In genomic region chr6:109062216-109062615, GRCh38 we compare ENCODE assay signal across 22 cellular contexts. TPM values are rescaled to one million over a fixed set of nuclear protein-coding genes. Genes with fewer than 3 reads are reported as not detected.
A peak's percentile ranks its signal among the peaks of the same experiment; 100 is the strongest.
DNase-seq lines count a peak whose midpoint lies in the region; ATAC-seq and TF ChIP-seq lines count a peak whose summit lies in the region.
"Had no signal": no experiment of that assay in that cellular context is flagged by ENCODE, and none has a peak within 500 bp of the region (broad histone marks: within the 10 kb centered on the region; RNA-seq: fewer than 3 reads in every experiment).

No MANE protein-coding gene starts in this region.

- intact Hi-C loops in left ventricle myocardium inferior (cut with micrococcal nuclease) = no loop called here
- intact Hi-C loops in cardiac septum (cut with DNase I) = loop anchor here (5.0 kb wide), 1 partner anchor 160 kb away; no protein-coding TSS in a partner anchor
- intact Hi-C loops in gastrocnemius medialis (cut with DNase I; ENCODE audit: low total_unique reads) = no loop called here
- intact Hi-C loops in head of caudate nucleus (cut with DNase I) = loop anchor here (10.0 kb wide), 1 partner anchor 47 kb away; no protein-coding TSS in a partner anchor

- in situ Hi-C loops in gastrocnemius medialis (cut with MboI; ENCODE audit: low sequenced_read_pairs in 4 of 4) = loop anchor here in 3 of 4 donors (10.0 to 25.0 kb wide), 3 partner anchors 57 to 157 kb away; no protein-coding TSS in a partner anchor

- no peak for TF ChIP-seq EP300 in gastroesophageal sphincter (IDR thresholded peaks at IDR 0.05)

- H3K4me1 ChIP-seq in left ventricle myocardium inferior = peaks cover 88% of the 10 kb centered on the region
- H3K4me1 ChIP-seq in gastroesophageal sphincter = peaks cover 16 to 84% (median 27%) of the 10 kb centered on the region in 3 donors
- peaks cover 80 to 96% of the 10 kb centered on the region in 2 donors for H3K4me1 ChIP-seq in gastrocnemius medialis

- H3K4me1 Mint-ChIP-seq in T-helper 17 cell = peaks cover 53% of the 10 kb centered on the region

- peak overlapping the region; percentile 5 for H3K4me3 Mint-ChIP-seq in T-helper 17 cell

- TF ChIP-seq POLR2A in gastroesophageal sphincter (IDR thresholded peaks at IDR 0.05) (no peak), gastrocnemius medialis (IDR thresholded peaks at IDR 0.05) (no peak)

- no peak overlapping the region for H3K4me3 ChIP-seq in left ventricle myocardium inferior
- no peak overlapping the region for H3K4me3 ChIP-seq in gastroesophageal sphincter
- no peak overlapping the region for H3K4me3 ChIP-seq in gastrocnemius medialis

- H3K27me3 ChIP-seq in left ventricle myocardium inferior (ENCODE audit: low read depth) (no peaks in the 10 kb centered on the region), gastroesophageal sphincter (no peaks in the 10 kb centered on the region), gastrocnemius medialis (no peaks in the 10 kb centered on the region)

- H3K27ac ChIP-seq in left ventricle myocardium inferior (replicated peaks) (peak overlapping the region; percentile 28), gastroesophageal sphincter (peak overlapping the region in 3 of 4 donors; percentile 3 to 24 (median 18)), gastrocnemius medialis (peak overlapping the region; percentile 14 to 78 (median 74))

- no peak for ATAC-seq in T-helper 17 cell
- no peak for ATAC-seq in gastroesophageal sphincter
- ATAC-seq in gastrocnemius medialis = peak; percentile 16 to 26
- ATAC-seq: HCT116 had no signal

- no peak for DNase-seq in left ventricle myocardium inferior
- DNase-seq in cardiac septum (ENCODE audit: low spot score) = no peak
- no peak for DNase-seq in T-helper 17 cell
- DNase-seq in gastrocnemius medialis = no peak
- no peak for DNase-seq in head of caudate nucleus
- DNase-seq in mesenteric fat pad (ENCODE audit: low spot score) = no peak
- no peak for DNase-seq in GF-D8 (lab: John Stamatoyannopoulos, UW)
- DNase-seq: 8988T, ACHN, Caco-2, EL, GDM1, NCI-H1092, NCI-H1417 treated with DMSO at 0.1 percent for 48 hours, NCI-H1694 treated with DMSO at 0.1 percent for 48 hours, NCI-H2081, NCI-H446, NCI-H524 treated with DMSO at 0.1 percent for 48 hours, NCI-H774, SK-N-SH had no signal

- TF ChIP-seq CTCF in left ventricle myocardium inferior (IDR thresholded peaks at IDR 0.05; ENCODE audit: borderline replicate concordance) = no peak
- no peak for TF ChIP-seq CTCF in gastroesophageal sphincter (IDR thresholded peaks at IDR 0.05)
- no peak for TF ChIP-seq CTCF in gastrocnemius medialis (IDR thresholded peaks at IDR 0.05 in 4 of 5, conservative IDR thresholded peaks at IDR 0.05 in 1 of 5)

- WGBS in gastroesophageal sphincter (ENCODE audit: low coverage in 1 of 2), 2 donors = 75 to 76% methylated on average over 5 of the region's 5 CpGs

- H3K9me3 ChIP-seq in left ventricle myocardium inferior (replicated peaks) (no peaks in the 10 kb centered on the region), T-helper 17 cell (ENCODE audit: control insufficient read depth, low read length, poor library complexity, severe bottlenecking) (no peaks in the 10 kb centered on the region), gastroesophageal sphincter (no peaks in the 10 kb centered on the region), gastrocnemius medialis (no peaks in the 10 kb centered on the region)
- H3K9me3 ChIP-seq: Caco-2, SK-N-SH had no signal

- H3K36me3 Mint-ChIP-seq in T-helper 17 cell (ENCODE audit: low read depth) = peaks cover 6% of the 10 kb centered on the region

- H3K27ac Mint-ChIP-seq in T-helper 17 cell = peak overlapping the region; percentile 71

- no peaks in the 10 kb centered on the region for H3K27me3 Mint-ChIP-seq in T-helper 17 cell

- H3K36me3 ChIP-seq in left ventricle myocardium inferior (no peaks in the 10 kb centered on the region), gastroesophageal sphincter (no peaks in the 10 kb centered on the region), gastrocnemius medialis (no peaks in the 10 kb centered on the region)

RNA-seq across cellular contexts. Expression of gene SESN1, which starts 32.4 kb away (rescaled TPM):
- 44.1 TPM for total RNA-seq in left ventricle myocardium inferior
- total RNA-seq in cardiac septum = 29.6 TPM
- 10 to 100 TPM; 69.6 to 97.3 TPM for total RNA-seq in T-helper 17 cell
- 10 to 100 TPM; 50.8 to 80.5 (median 78.0) TPM for total RNA-seq in gastroesophageal sphincter
- 100 to 1,000 TPM in 3 of 4 donors, 10 to 100 TPM in 1; 73.3 to 253 (median 128) TPM for total RNA-seq in gastrocnemius medialis
- 42.8 TPM for total RNA-seq in mesenteric fat pad

RNA-seq across cellular contexts. Expression of gene CEP57L1, which starts 33.1 kb away (rescaled TPM):
- 6.2 TPM for total RNA-seq in left ventricle myocardium inferior
- total RNA-seq in cardiac septum = 7.9 TPM
- 1 to 10 TPM; 4.6 to 9.7 TPM for total RNA-seq in T-helper 17 cell
- total RNA-seq in gastroesophageal sphincter = 10 to 100 TPM; 11.0 to 30.0 (median 16.3) TPM
- 10 to 100 TPM; 10.3 to 29.7 (median 17.5) TPM for total RNA-seq in gastrocnemius medialis
- 14.2 TPM for total RNA-seq in mesenteric fat pad

Comparison
In these comparisons a context has a peak if more than half of its experiments do, and no peak if none do; other contexts are left out.
1. intact Hi-C loops: an anchor here in cardiac septum (5.0 kb wide) and head of caudate nucleus (10.0 kb wide); none called in left ventricle myocardium inferior and gastrocnemius medialis.
2. H3K27ac ChIP-seq: peak in every context shown above with its lines; median percentile 74 in gastrocnemius medialis; 28 in left ventricle myocardium inferior; 18 in gastroesophageal sphincter.
3. ATAC-seq: peak in gastrocnemius medialis (2 of 2); none in T-helper 17 cell (single experiment) and gastroesophageal sphincter (single experiment).